ENCODE assay signal across 1 cellular context in the genomic region with DNA sequence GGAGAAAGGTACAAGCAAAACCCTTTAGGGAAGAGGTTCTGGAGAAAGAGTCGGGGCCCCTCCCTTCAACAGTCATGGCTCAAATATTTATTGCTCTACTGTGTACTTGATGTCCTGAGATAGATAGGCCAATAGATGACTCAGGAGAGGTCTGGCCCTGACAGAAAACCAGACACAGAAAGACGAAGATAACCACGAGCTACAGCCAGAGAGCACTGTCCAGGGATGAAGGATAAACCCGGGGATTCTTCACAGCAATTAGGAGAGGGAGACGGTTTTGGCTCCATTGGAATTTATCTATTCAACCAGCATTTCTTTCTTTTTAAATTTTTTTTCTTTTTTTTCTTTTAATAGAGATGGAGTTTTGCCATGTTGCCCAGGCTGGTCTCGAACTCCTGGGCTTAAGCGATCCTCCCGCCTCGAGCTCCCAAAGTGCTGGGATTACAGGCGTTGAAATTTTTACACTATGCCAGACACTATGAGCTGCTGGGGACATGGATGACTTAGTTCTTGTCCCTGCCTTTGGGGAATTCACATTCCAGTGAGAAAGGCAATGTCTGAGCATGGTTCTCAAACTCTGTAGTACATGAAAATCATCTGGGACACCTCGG.
TF ChIP-seq lines count a peak whose summit lies in the region.

No MANE protein-coding gene starts in this region.

TF ChIP-seq in K562, 482 proteins besides CTCF, POLR2A, EP300 and RAD21 (continued from another document and continues in another):
- TF ChIP-seq GATA2 (CRISPR knock-in tag; IDR thresholded peaks at IDR 0.05) (peak; percentile 81), KLF1 (tag; IDR thresholded peaks at IDR 0.05) (no peak), SP1 (CRISPR knock-in tag; IDR thresholded peaks at IDR 0.05) (no peak), HNRNPH1 (optimal IDR thresholded peaks at IDR 0.05; ENCODE audit: low read depth, low read length) (no peak), PPARD (CRISPR knock-in tag; IDR thresholded peaks at IDR 0.05) (no peak), ZNF584 (CRISPR knock-in tag; IDR thresholded peaks at IDR 0.05; ENCODE audit: low read depth) (no peak), PBX2 (CRISPR knock-in tag; IDR thresholded peaks at IDR 0.05; ENCODE audit: low read depth) (no peak), PBX2 (tag; conservative IDR thresholded peaks at IDR 0.05; ENCODE audit: low read depth) (peak; percentile 91), RCOR1 (IDR thresholded peaks at IDR 0.05; ENCODE audit: borderline replicate concordance in 1 of 2, low read depth in 2 of 2, low read length in 2 of 2) (peak in 1 of 2 experiments; percentile 89; a peak in 2 of 4 replicates), EHMT2 (IDR thresholded peaks at IDR 0.05) (peak; percentile 23; the same call in 1 of the 2 replicates), ZNF124 (CRISPR knock-in tag; IDR thresholded peaks at IDR 0.05) (no peak), ZNF224 (CRISPR knock-in tag; IDR thresholded peaks at IDR 0.05) (no peak), MAFG (tag; conservative IDR thresholded peaks at IDR 0.05) (peak; percentile 67), SRSF1 (IDR thresholded peaks at IDR 0.05; ENCODE audit: low read depth, low read length) (no peak), ZNF175 (CRISPR knock-in tag; IDR thresholded peaks at IDR 0.05; ENCODE audit: low read depth) (no peak), POLR3A (IDR thresholded peaks at IDR 0.05; ENCODE audit: borderline replicate concordance, extremely low read depth, insufficient read depth, insufficient read length) (no peak), GTF2E2 (tag; IDR thresholded peaks at IDR 0.05) (0 out of 2 replicates have a peak, but pooled peaks have one; percentile 32), ARID3A (IDR thresholded peaks at IDR 0.05; ENCODE audit: borderline replicate concordance, low read depth, low read length) (peak; percentile 88; the same call in 1 of the 2 replicates), TAL1 (IDR thresholded peaks at IDR 0.05) (peak; percentile 60), NCOA1 (IDR thresholded peaks at IDR 0.05; ENCODE audit: low read depth) (peak; percentile 20; the same call in 1 of the 2 replicates), BDP1 (IDR thresholded peaks at IDR 0.05; ENCODE audit: insufficient read depth, insufficient read length) (no peak), ZFP30 (CRISPR knock-in tag; IDR thresholded peaks at IDR 0.05; ENCODE audit: borderline replicate concordance) (no peak), ZNF766 (CRISPR knock-in tag; conservative IDR thresholded peaks at IDR 0.05) (peak; percentile 75; the same call in 1 of the 2 replicates), RBM25 (IDR thresholded peaks at IDR 0.05; ENCODE audit: low read depth, low read length, severe bottlenecking) (no peak), JUND (IDR thresholded peaks at IDR 0.05; ENCODE audit: borderline replicate concordance, low read depth, low read length) (peak; percentile 94), JUND (tag; IDR thresholded peaks at IDR 0.05; ENCODE audit: borderline replicate concordance, low read depth, low read length) (peak; percentile 89; the same call in 2 of the 3 replicates), CREM (IDR thresholded peaks at IDR 0.05; ENCODE audit: low read depth) (0 out of 2 replicates have a peak, but pooled peaks have one; percentile 43), FOXA3 (CRISPR knock-in tag; conservative IDR thresholded peaks at IDR 0.05 in 1 of 2, IDR thresholded peaks at IDR 0.05 in 1 of 2) (peak; percentile 19 to 51; a peak in 1 of 4 replicates), EP400 (IDR thresholded peaks at IDR 0.05) (peak; percentile 26; the same call in 1 of the 2 replicates), NCOA6 (IDR thresholded peaks at IDR 0.05) (no peak), PURB (CRISPR knock-in tag; IDR thresholded peaks at IDR 0.05; ENCODE audit: low read depth) (no peak), ARID1B (IDR thresholded peaks at IDR 0.05) (peak; percentile 86), TEAD4 (IDR thresholded peaks at IDR 0.05; ENCODE audit: low read length) (peak; percentile 81), TEAD4 (CRISPR knock-in tag; IDR thresholded peaks at IDR 0.05; ENCODE audit: borderline replicate concordance) (no peak), HMG20B (CRISPR knock-in tag; IDR thresholded peaks at IDR 0.05) (no peak), TRIM24 (IDR thresholded peaks at IDR 0.05) (0 out of 4 replicates have a peak, but pooled peaks of 1 of the 2 experiments have one; percentile 45), TCF3 (CRISPR knock-in tag; IDR thresholded peaks at IDR 0.05) (peak; percentile 66), GTF2F1 (IDR thresholded peaks at IDR 0.05; ENCODE audit: low read depth, low read length) (no peak), LCOR (CRISPR knock-in tag; IDR thresholded peaks at IDR 0.05) (no peak), BHLHE40 (IDR thresholded peaks at IDR 0.05; ENCODE audit: low read length) (0 out of 2 replicates have a peak, but pooled peaks have one; percentile 21), MYC (IDR thresholded peaks at IDR 0.05; ENCODE audit: low read depth, low read length) (no peak), MYC (CRISPR knock-in tag; IDR thresholded peaks at IDR 0.05; ENCODE audit: borderline replicate concordance, low read depth) (no peak), NCOR1 (IDR thresholded peaks at IDR 0.05) (peak; percentile 67), MAZ (CRISPR knock-in tag; conservative IDR thresholded peaks at IDR 0.05 in 1 of 2, IDR thresholded peaks at IDR 0.05 in 1 of 2) (peak; percentile 44 to 64; a peak in 2 of 4 replicates), NFIC (IDR thresholded peaks at IDR 0.05) (peak; percentile 53), PRPF4 (IDR thresholded peaks at IDR 0.05; ENCODE audit: insufficient read depth, low read depth, low read length, poor library complexity, severe bottlenecking) (no peak), NR1H2 (CRISPR knock-in tag; IDR thresholded peaks at IDR 0.05) (no peak), NFE2 (IDR thresholded peaks at IDR 0.05; ENCODE audit: low read depth) (peak; percentile 89), NR4A1 (CRISPR knock-in tag; IDR thresholded peaks at IDR 0.05) (no peak), NR4A1 (tag; IDR thresholded peaks at IDR 0.05) (0 out of 2 replicates have a peak, but pooled peaks have one; percentile 31), TEAD1 (CRISPR knock-in tag; IDR thresholded peaks at IDR 0.05) (peak; percentile 60 to 86; a peak in 2 of 4 replicates), ZNF23 (CRISPR knock-in tag; IDR thresholded peaks at IDR 0.05) (no peak), KDM1A (IDR thresholded peaks at IDR 0.05) (peak; percentile 62 to 74; a peak in 3 of 4 replicates), EGR1 (conservative IDR thresholded peaks at IDR 0.05) (no peak), ZBTB1 (CRISPR knock-in tag; IDR thresholded peaks at IDR 0.05; ENCODE audit: borderline replicate concordance, low read depth) (no peak), NBN (IDR thresholded peaks at IDR 0.05; ENCODE audit: low read depth) (peak; percentile 85; the same call in 1 of the 2 replicates), MEIS2 (IDR thresholded peaks at IDR 0.05; ENCODE audit: partially characterized antibody) (peak; percentile 93), TRIM28 (IDR thresholded peaks at IDR 0.05) (0 out of 2 replicates have a peak, but pooled peaks have one; percentile 23), IRF2 (CRISPR knock-in tag; IDR thresholded peaks at IDR 0.05) (no peak), MAFF (IDR thresholded peaks at IDR 0.05; ENCODE audit: low read length) (no peak; the same call in 1 of the 2 replicates), JUN (IDR thresholded peaks at IDR 0.05; ENCODE audit: borderline replicate concordance, low read depth, low read length) (peak; percentile 84), JUN (CRISPR knock-in tag; IDR thresholded peaks at IDR 0.05; ENCODE audit: borderline replicate concordance) (no peak), PCBP1 (IDR thresholded peaks at IDR 0.05; ENCODE audit: low read depth, low read length, poor library complexity, severe bottlenecking) (no peak)
- TF ChIP-seq, protein P1, sequence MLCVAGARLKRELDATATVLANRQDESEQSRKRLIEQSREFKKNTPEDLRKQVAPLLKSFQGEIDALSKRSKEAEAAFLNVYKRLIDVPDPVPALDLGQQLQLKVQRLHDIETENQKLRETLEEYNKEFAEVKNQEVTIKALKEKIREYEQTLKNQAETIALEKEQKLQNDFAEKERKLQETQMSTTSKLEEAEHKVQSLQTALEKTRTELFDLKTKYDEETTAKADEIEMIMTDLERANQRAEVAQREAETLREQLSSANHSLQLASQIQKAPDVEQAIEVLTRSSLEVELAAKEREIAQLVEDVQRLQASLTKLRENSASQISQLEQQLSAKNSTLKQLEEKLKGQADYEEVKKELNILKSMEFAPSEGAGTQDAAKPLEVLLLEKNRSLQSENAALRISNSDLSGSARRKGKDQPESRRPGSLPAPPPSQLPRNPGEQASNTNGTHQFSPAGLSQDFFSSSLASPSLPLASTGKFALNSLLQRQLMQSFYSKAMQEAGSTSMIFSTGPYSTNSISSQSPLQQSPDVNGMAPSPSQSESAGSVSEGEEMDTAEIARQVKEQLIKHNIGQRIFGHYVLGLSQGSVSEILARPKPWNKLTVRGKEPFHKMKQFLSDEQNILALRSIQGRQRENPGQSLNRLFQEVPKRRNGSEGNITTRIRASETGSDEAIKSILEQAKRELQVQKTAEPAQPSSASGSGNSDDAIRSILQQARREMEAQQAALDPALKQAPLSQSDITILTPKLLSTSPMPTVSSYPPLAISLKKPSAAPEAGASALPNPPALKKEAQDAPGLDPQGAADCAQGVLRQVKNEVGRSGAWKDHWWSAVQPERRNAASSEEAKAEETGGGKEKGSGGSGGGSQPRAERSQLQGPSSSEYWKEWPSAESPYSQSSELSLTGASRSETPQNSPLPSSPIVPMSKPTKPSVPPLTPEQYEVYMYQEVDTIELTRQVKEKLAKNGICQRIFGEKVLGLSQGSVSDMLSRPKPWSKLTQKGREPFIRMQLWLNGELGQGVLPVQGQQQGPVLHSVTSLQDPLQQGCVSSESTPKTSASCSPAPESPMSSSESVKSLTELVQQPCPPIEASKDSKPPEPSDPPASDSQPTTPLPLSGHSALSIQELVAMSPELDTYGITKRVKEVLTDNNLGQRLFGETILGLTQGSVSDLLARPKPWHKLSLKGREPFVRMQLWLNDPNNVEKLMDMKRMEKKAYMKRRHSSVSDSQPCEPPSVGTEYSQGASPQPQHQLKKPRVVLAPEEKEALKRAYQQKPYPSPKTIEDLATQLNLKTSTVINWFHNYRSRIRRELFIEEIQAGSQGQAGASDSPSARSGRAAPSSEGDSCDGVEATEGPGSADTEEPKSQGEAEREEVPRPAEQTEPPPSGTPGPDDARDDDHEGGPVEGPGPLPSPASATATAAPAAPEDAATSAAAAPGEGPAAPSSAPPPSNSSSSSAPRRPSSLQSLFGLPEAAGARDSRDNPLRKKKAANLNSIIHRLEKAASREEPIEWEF (CRISPR knock-in tag; IDR thresholded peaks at IDR 0.05), result 0 out of 2 replicates have a peak, but pooled peaks have one; percentile 50
- TF ChIP-seq, protein P2, sequence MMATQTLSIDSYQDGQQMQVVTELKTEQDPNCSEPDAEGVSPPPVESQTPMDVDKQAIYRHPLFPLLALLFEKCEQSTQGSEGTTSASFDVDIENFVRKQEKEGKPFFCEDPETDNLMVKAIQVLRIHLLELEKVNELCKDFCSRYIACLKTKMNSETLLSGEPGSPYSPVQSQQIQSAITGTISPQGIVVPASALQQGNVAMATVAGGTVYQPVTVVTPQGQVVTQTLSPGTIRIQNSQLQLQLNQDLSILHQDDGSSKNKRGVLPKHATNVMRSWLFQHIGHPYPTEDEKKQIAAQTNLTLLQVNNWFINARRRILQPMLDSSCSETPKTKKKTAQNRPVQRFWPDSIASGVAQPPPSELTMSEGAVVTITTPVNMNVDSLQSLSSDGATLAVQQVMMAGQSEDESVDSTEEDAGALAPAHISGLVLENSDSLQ (IDR thresholded peaks at IDR 0.05), result peak; percentile 91
- TF ChIP-seq, protein P3, sequence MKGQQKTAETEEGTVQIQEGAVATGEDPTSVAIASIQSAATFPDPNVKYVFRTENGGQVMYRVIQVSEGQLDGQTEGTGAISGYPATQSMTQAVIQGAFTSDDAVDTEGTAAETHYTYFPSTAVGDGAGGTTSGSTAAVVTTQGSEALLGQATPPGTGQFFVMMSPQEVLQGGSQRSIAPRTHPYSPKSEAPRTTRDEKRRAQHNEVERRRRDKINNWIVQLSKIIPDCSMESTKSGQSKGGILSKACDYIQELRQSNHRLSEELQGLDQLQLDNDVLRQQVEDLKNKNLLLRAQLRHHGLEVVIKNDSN (CRISPR knock-in tag; IDR thresholded peaks at IDR 0.05), result no peak
